In genomic region chr14:80942158-80942738, GRCh38 we compare ENCODE assay signal across 8 cellular contexts. TPM values are rescaled to one million over a fixed set of nuclear protein-coding genes. Genes with fewer than 3 reads are reported as not detected.
DNase-seq lines count a peak whose midpoint lies in the region; ATAC-seq and TF ChIP-seq lines count a peak whose summit lies in the region.

No MANE protein-coding gene starts in this region.

- DNase-seq in NOMO-1 treated with DMSO at 0.1 percent for 48 hours (lab: John Stamatoyannopoulos, UW; ENCODE audit: unreplicated experiment) (peak; percentile 59), NOMO-1 treated with dmso at 0.1 percent for 144 hours (lab: John Stamatoyannopoulos, UW; ENCODE audit: unreplicated experiment) (no peak), SW480 (ENCODE audit: low spot score) (peak; percentile 6), fibroblast of the aortic adventitia (ENCODE audit: low read depth) (no peak), C1 segment of cervical spinal cord (lab: John Stamatoyannopoulos, UW) (no peak), 8988T (no peak)

- H3K27ac ChIP-seq in skin epidermis = peak overlapping the region in 20 of 21 experiments; percentile 9 to 86 (median 63)

- TF ChIP-seq CTCF in fibroblast of the aortic adventitia (IDR thresholded peaks at IDR 0.05; ENCODE audit: insufficient read depth, low read length) = no peak

- peak overlapping the region; percentile 51 for H3K4me3 ChIP-seq in fibroblast of the aortic adventitia (ENCODE audit: low read depth, low read length)
- H3K4me3 ChIP-seq in skin epidermis = peak overlapping the region; percentile 50 to 80 (median 70)

- peak; percentile 5 for ATAC-seq in HG02884 (IDR thresholded peaks at IDR 0.05; ENCODE audit: unreplicated experiment)

RNA-seq across cellular contexts. Expression of gene CEP128, which starts 0.7 kb away (rescaled TPM):
- total RNA-seq in fibroblast of the aortic adventitia (ENCODE audit: low replicate concordance) = 4.1 and 12.2 TPM in 2 replicates

RNA-seq across cellular contexts. Expression of gene TSHR, which starts 13.2 kb away (rescaled TPM):
- total RNA-seq in fibroblast of the aortic adventitia (ENCODE audit: low replicate concordance) = not detected in 2 replicates

Comparison
In these comparisons a context has a peak if more than half of its experiments do, and no peak if none do; other contexts are left out.
1. DNase-seq: peak in NOMO-1 treated with DMSO at 0.1 percent for 48 hours (single experiment) and SW480 (single experiment); none in NOMO-1 treated with dmso at 0.1 percent for 144 hours (single experiment), fibroblast of the aortic adventitia (single experiment), C1 segment of cervical spinal cord (0 of 14) and 8988T (single experiment).